In the genomic region with DNA sequence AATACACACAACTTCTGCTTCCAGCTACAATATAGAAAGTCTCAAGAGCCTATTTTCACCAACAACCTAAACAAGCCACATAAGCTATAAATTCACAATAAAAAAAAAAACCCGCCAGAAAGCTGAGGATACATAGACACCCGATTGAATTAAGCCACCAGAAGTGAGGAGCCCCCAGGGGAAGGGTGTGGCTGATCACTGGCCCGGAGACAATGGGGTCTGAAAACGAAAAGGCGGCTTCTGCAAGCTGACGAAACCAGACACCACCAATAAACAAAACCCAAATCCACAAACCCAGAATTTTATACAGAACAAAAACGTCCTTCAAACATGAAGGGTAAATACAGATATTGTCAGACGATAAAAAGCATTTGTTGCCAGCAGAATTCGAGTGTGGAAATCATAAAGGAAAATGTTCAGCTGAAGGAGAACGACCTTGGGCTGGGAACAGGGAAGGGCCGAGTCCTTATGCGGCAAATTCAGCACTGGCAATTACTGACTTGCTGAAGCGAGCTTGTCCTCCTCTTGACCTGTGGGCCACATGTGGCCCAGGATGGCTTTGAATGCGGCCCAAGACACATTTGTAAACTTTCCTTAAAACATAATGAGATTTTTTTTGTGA, we compare ENCODE assay signal across 16 cellular contexts. TPM values are rescaled to one million over a fixed set of nuclear protein-coding genes. Genes with fewer than 3 reads are reported as not detected.
DNase-seq lines count a peak whose midpoint lies in the region; ATAC-seq and TF ChIP-seq lines count a peak whose summit lies in the region.
"Had no signal": no experiment of that assay in that cellular context is flagged by ENCODE, and none has a peak within 500 bp of the region (broad histone marks: within the 10 kb centered on the region; RNA-seq: fewer than 3 reads in every experiment).

No MANE protein-coding gene starts in this region.

- H2AFZ ChIP-seq in hepatocyte, result no peak overlapping the region
- H2AFZ ChIP-seq in GM23248, result no peak overlapping the region

- no peak overlapping the region for H3K4me3 ChIP-seq in hepatocyte
- no peak overlapping the region for H3K4me3 ChIP-seq in GM23248
- H3K4me3 ChIP-seq: ascending aorta, heart right ventricle, vagina had no signal

- H3K4me2 ChIP-seq in hepatocyte, result no peak overlapping the region
- H3K4me2 ChIP-seq in GM23248 (ENCODE audit: unreplicated experiment), result no peak overlapping the region
- H3K4me2 ChIP-seq: KMS-11 had no signal

- DNase-seq in DMS153 (lab: John Stamatoyannopoulos, UW), result peak; percentile 91
- peak; percentile 85 for DNase-seq in NCI-H128 (lab: John Stamatoyannopoulos, UW; ENCODE audit: unreplicated experiment)
- peak; percentile 95 for DNase-seq in NCI-H345 (lab: John Stamatoyannopoulos, UW)
- no peak for DNase-seq in hepatocyte (ENCODE audit: low spot score)
- DNase-seq in HUDEP-2 (lab: John Stamatoyannopoulos, UW; ENCODE audit: unreplicated experiment in 76 of 76), result no peak
- DNase-seq in GM23248, result no peak
- DNase-seq in anterior cingulate cortex (lab: John Stamatoyannopoulos, UW), result no peak
- DNase-seq: activated CD4-positive, alpha-beta T cell treated with anti-CD3 and anti-CD28 coated beads, Interleukin-2, amount 50 U/mL, for 1 hour; activated naive CD4-positive, alpha-beta T cell treated with Interleukin-2 at 50 U/mL for 16 hours; activated T-cell treated with anti-CD3 and anti-CD28 coated beads for 4 hours; heart right ventricle had no signal

- H3K9ac ChIP-seq in GM23248, result no peak overlapping the region
- H3K9ac ChIP-seq: KMS-11 had no signal

- H3K27me3 ChIP-seq in hepatocyte (no peaks in the 10 kb centered on the region), GM23248 (replicated peaks; ENCODE audit: insufficient read depth) (peaks cover 24% of the 10 kb centered on the region)
- H3K27me3 ChIP-seq: ascending aorta, vagina had no signal

- 65% methylated on average over 14 of the region's 14 CpGs for WGBS in hepatocyte (ENCODE audit: low lambda C conversion rate, missing lambda C conversion rate)
- WGBS in GM23248 (ENCODE audit: low coverage in 1 of 2, low lambda C conversion rate in 2 of 2, missing lambda C conversion rate in 2 of 2), 2 experiments, result 46 to 50% methylated on average over 14 of the region's 14 CpGs

- no peaks in the 10 kb centered on the region for H3F3A ChIP-seq in GM23248 (ENCODE audit: insufficient read depth)

- H3K9me3 ChIP-seq in hepatocyte (ENCODE audit: low read depth), result no peaks in the 10 kb centered on the region
- no peaks in the 10 kb centered on the region for H3K9me3 ChIP-seq in GM23248 (ENCODE audit: low read depth)
- H3K9me3 ChIP-seq: vagina had no signal

- H3K4me1 ChIP-seq in hepatocyte (ENCODE audit: insufficient read depth) (peaks cover 11% of the 10 kb centered on the region), GM23248 (ENCODE audit: insufficient read depth) (no peaks in the 10 kb centered on the region)
- H3K4me1 ChIP-seq: ascending aorta, heart right ventricle, vagina had no signal

- in situ Hi-C loops in GM23248 (cut with MboI), result no loop called here

- H3K36me3 ChIP-seq in hepatocyte (replicated peaks; ENCODE audit: insufficient read depth, low read depth), result no peaks in the 10 kb centered on the region
- H3K36me3 ChIP-seq in GM23248 (ENCODE audit: low read depth), result no peaks in the 10 kb centered on the region
- H3K36me3 ChIP-seq: ascending aorta, heart right ventricle, vagina had no signal

- no peak for TF ChIP-seq CTCF in hepatocyte (IDR thresholded peaks at IDR 0.05; ENCODE audit: poor library complexity)

- H3K27ac ChIP-seq in hepatocyte (peak overlapping the region; percentile 4), GM23248 (no peak overlapping the region)
- H3K27ac ChIP-seq: ascending aorta, heart right ventricle, KMS-11, vagina had no signal

- no peak for ATAC-seq in HG03139 (IDR thresholded peaks at IDR 0.05; ENCODE audit: unreplicated experiment)
- ATAC-seq: heart right ventricle; natural killer cell treated with Interleukin-12 subunit alpha and Interleukin-12 subunit beta and Interleukin-15 and Interleukin-18, amount 100 ng/mL, for 72 hours had no signal

- H4K20me1 ChIP-seq in hepatocyte (ENCODE audit: insufficient read depth, poor library complexity, severe bottlenecking) (no peaks in the 10 kb centered on the region), GM23248 (ENCODE audit: insufficient read depth) (no peaks in the 10 kb centered on the region)

- H3K79me2 ChIP-seq in hepatocyte (no peaks in the 10 kb centered on the region), GM23248 (ENCODE audit: insufficient read depth) (no peaks in the 10 kb centered on the region)

- H3K9me2 ChIP-seq in hepatocyte (replicated peaks; ENCODE audit: insufficient read depth), result no peaks in the 10 kb centered on the region
- no peaks in the 10 kb centered on the region for H3K9me2 ChIP-seq in GM23248 (ENCODE audit: insufficient read depth)

RNA-seq across cellular contexts. Expression of gene CEP72, which starts 39.6 kb away (rescaled TPM):
- total RNA-seq in hepatocyte, result 3.2 and 7.6 TPM in 2 replicates
- 4.2 and 4.4 TPM in 2 replicates for polyA plus RNA-seq in hepatocyte
- total RNA-seq in GM23248 (2014; rRNA removed; shearing (Covaris generic)), result 1.7 and 7.2 TPM in 2 replicates
- 1.7 and 2.4 TPM in 2 replicates for polyA plus RNA-seq in GM23248 (2016; fragmentation: Nextera tagmentation; extraction: Ambion mirVana)

RNA-seq across cellular contexts. Expression of gene SLC9A3, which starts 48.3 kb away (rescaled TPM):
- 6.7 and 7.4 TPM in 2 replicates for total RNA-seq in hepatocyte
- polyA plus RNA-seq in hepatocyte, result 4.8 and 5.4 TPM in 2 replicates
- total RNA-seq in GM23248 (2014; rRNA removed; shearing (Covaris generic)), result 1.7 and 2.8 TPM in 2 replicates
- 1.2 and 1.5 TPM in 2 replicates for polyA plus RNA-seq in GM23248 (2016; fragmentation: Nextera tagmentation; extraction: Ambion mirVana)

Comparison
In these comparisons a context has a peak if more than half of its experiments do, and no peak if none do; other contexts are left out.
1. DNase-seq: peak in DMS153 (single experiment), NCI-H128 (single experiment) and NCI-H345 (single experiment); none in hepatocyte (single experiment), HUDEP-2 (0 of 76), GM23248 (single experiment) and anterior cingulate cortex (0 of 58).